Comparison of ENCODE assay signal across 11 cellular contexts in the genomic region with DNA sequence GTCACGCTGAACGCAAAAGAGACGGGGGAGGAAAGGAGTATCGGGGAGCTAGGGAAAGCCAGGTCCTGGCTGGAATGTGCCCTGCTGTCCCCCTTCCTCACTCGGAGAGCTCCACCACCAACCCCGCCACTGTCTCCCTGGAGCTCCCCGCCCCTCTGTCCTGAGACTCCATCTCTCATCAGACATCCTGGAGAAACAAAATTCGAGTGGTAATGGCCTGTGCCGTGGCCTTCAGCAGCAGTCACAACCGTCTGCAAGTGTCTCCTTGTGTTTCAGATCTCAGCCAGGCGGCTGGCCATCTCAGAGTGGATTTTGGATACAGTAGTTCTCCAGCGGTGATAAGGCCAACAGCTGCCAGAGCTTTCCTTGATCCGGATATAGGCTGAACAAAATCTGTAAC.
DNase-seq lines count a peak whose midpoint lies in the region; ATAC-seq, FAIRE-seq and TF ChIP-seq lines count a peak whose summit lies in the region.
"Had no signal": no experiment of that assay in that cellular context is flagged by ENCODE, and none has a peak within 500 bp of the region (broad histone marks: within the 10 kb centered on the region; RNA-seq: fewer than 3 reads in every experiment).

No MANE protein-coding gene starts in this region.

- no peak for TF ChIP-seq CTCF in A549 (IDR thresholded peaks at IDR 0.05)
- no peak for TF ChIP-seq CTCF in coronary artery (IDR thresholded peaks at IDR 0.05)
- no peak for TF ChIP-seq CTCF in osteocyte (IDR thresholded peaks at IDR 0.05)
- TF ChIP-seq CTCF in omental fat pad (IDR thresholded peaks at IDR 0.05): no peak

- CTCF ChIA-PET in A549 (lab: Yijun Ruan, JAX): interaction anchor here (0.9 to 3.3 kb wide), 19 partner anchors 9 to 1049 kb away, joined by 3 to 41 read pairs (median 4); no protein-coding TSS in a partner anchor

- peaks cover 2% of the 10 kb centered on the region; the same call in 1 of the 2 replicates for H3K27me3 ChIP-seq in H7 (ENCODE audit: control insufficient read depth, insufficient read depth, low read length)

- peaks cover 5% of the 10 kb centered on the region; the same call in 1 of the 3 replicates for H3K4me1 ChIP-seq in A549

- no peak for ATAC-seq in A549
- ATAC-seq in omental fat pad (ENCODE audit: low FRiP score): no peak
- no peak for ATAC-seq in HG02759 (IDR thresholded peaks at IDR 0.05; ENCODE audit: unreplicated experiment)

- no peak overlapping the region for H3K27ac ChIP-seq in A549
- no peak overlapping the region for H3K27ac ChIP-seq in coronary artery

- peak overlapping the region; percentile 36 for H3K27ac Mint-ChIP-seq in osteocyte (ENCODE audit: unreplicated experiment)

- no peaks in the 10 kb centered on the region for H3K36me3 Mint-ChIP-seq in osteocyte (ENCODE audit: unreplicated experiment)

- no peaks in the 10 kb centered on the region for H3K36me3 ChIP-seq in H7 (replicated peaks; ENCODE audit: control insufficient read depth, insufficient read depth, low read length)

- POLR2A ChIA-PET in A549 (lab: Yijun Ruan, JAX): no interaction called here

- H3K9me3 ChIP-seq in A549: no peaks in the 10 kb centered on the region

- 53% methylated on average over 13 of the region's 13 CpGs for WGBS in A549 (ENCODE audit: missing lambda C conversion rate)

- TF ChIP-seq POLR2A in A549 (IDR thresholded peaks at IDR 0.05; ENCODE audit: low read length): no peak

- no peak for TF ChIP-seq EP300 in A549 (IDR thresholded peaks at IDR 0.05)

- H3K4me3 Mint-ChIP-seq in osteocyte (ENCODE audit: unreplicated experiment): no peak overlapping the region

- 0 out of 3 replicates have a peak overlapping the region, but pooled peaks have one; percentile 22 for H3K4me2 ChIP-seq in A549

- H3K9me3 Mint-ChIP-seq in osteocyte (ENCODE audit: unreplicated experiment): no peaks in the 10 kb centered on the region

- peaks cover 9% of the 10 kb centered on the region for H3K4me1 Mint-ChIP-seq in osteocyte (ENCODE audit: unreplicated experiment)

- TF ChIP-seq RAD21 in A549 (conservative IDR thresholded peaks at IDR 0.05 in 1 of 2, IDR thresholded peaks at IDR 0.05 in 1 of 2): no peak

- no peaks in the 10 kb centered on the region for H3K27me3 Mint-ChIP-seq in osteocyte (ENCODE audit: unreplicated experiment)

- H3K4me3 ChIP-seq in A549: no peak overlapping the region
- H3K4me3 ChIP-seq in H7 (ENCODE audit: insufficient read depth, low read depth, low read length): no peak overlapping the region
- no peak overlapping the region for H3K4me3 ChIP-seq in coronary artery

- no peak for FAIRE-seq in A549 (lab: Jason Lieb, UNC)
- FAIRE-seq: A204.1 had no signal

- DNase-seq in A549 (ENCODE audit: low read depth in 1 of 2, low spot score in 1 of 2) (no peak), H7 (peak; percentile 45), coronary artery (ENCODE audit: low spot score) (peak; percentile 57), osteocyte (ENCODE audit: extremely low spot score, unreplicated experiment) (no peak), UCSD-AML1 (lab: John Stamatoyannopoulos, UW; ENCODE audit: unreplicated experiment) (no peak), omental fat pad (ENCODE audit: low spot score) (no peak)
- DNase-seq: HCEC 1CT; NK-92 treated with Interleukin-12 subunit alpha and Interleukin-12 subunit beta, amount 100 ng/mL, for 24 hours; Right ventricle myocardium superior had no signal

TF ChIP-seq in A549, 52 proteins besides CTCF, POLR2A, EP300 and RAD21:
- TF ChIP-seq ZNF302 (CRISPR knock-in tag; IDR thresholded peaks at IDR 0.05) (no peak), NPAS2 (CRISPR knock-in tag; IDR thresholded peaks at IDR 0.05; ENCODE audit: borderline replicate concordance) (no peak), NR3C1 (IDR thresholded peaks at IDR 0.05) (no peak), SREBF2 (IDR thresholded peaks at IDR 0.05) (no peak), JUN (IDR thresholded peaks at IDR 0.05) (no peak), TP53 (CRISPR knock-in tag; IDR thresholded peaks at IDR 0.05) (no peak), ZFP36 (IDR thresholded peaks at IDR 0.05; ENCODE audit: borderline replicate concordance, partially characterized antibody) (no peak), HDAC2 (IDR thresholded peaks at IDR 0.05) (no peak), KDM1A (IDR thresholded peaks at IDR 0.05; ENCODE audit: low read depth) (no peak), EHMT2 (IDR thresholded peaks at IDR 0.05; ENCODE audit: low read depth) (no peak), ZC3H11A (IDR thresholded peaks at IDR 0.05) (no peak), CHD2 (IDR thresholded peaks at IDR 0.05; ENCODE audit: low read length, partially characterized antibody) (no peak)
- TF ChIP-seq, protein P1, sequence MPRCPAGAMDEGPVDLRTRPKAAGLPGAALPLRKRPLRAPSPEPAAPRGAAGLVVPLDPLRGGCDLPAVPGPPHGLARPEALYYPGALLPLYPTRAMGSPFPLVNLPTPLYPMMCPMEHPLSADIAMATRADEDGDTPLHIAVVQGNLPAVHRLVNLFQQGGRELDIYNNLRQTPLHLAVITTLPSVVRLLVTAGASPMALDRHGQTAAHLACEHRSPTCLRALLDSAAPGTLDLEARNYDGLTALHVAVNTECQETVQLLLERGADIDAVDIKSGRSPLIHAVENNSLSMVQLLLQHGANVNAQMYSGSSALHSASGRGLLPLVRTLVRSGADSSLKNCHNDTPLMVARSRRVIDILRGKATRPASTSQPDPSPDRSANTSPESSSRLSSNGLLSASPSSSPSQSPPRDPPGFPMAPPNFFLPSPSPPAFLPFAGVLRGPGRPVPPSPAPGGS (IDR thresholded peaks at IDR 0.05): no peak
- TF ChIP-seq, protein P2, sequence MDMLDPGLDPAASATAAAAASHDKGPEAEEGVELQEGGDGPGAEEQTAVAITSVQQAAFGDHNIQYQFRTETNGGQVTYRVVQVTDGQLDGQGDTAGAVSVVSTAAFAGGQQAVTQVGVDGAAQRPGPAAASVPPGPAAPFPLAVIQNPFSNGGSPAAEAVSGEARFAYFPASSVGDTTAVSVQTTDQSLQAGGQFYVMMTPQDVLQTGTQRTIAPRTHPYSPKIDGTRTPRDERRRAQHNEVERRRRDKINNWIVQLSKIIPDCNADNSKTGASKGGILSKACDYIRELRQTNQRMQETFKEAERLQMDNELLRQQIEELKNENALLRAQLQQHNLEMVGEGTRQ (IDR thresholded peaks at IDR 0.05): no peak

Comparison
In these comparisons a context has a peak if more than half of its experiments do, and no peak if none do; other contexts are left out.
1. DNase-seq: peak in H7 (single experiment) and coronary artery (single experiment); none in A549 (0 of 2), osteocyte (single experiment), UCSD-AML1 (single experiment) and omental fat pad (single experiment).